In the genomic region with DNA sequence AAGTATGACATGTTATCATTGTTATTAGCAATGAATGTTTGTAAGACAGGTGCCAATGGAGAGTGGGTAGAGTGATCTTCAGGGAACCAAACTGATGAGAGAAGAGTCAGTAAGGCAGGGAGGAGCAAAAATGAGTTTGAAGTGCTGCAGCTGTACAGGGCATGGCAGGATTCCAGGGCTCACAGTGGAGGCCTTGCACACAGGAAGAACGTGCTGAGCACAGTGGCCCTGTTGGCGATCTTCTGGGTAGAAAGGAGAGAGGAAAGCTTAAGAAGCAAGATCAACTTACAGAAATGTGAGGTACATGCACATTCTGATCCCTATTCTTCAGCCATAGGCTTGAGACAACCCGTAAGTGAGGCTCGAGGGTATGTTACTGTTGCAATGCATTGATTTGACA, we compare ENCODE assay signal across 24 cellular contexts.
"Had no signal": no experiment of that assay in that cellular context is flagged by ENCODE, and none has a peak within 500 bp of the region (broad histone marks: within the 10 kb centered on the region; RNA-seq: fewer than 3 reads in every experiment).

No MANE protein-coding gene starts in this region.

- H3K9me3 ChIP-seq: mucosa of descending colon, ovary, suprapubic skin, thoracic aorta, tibial artery, upper lobe of right lung had no signal

- H3K4me2 ChIP-seq: hepatocyte had no signal

- H3K27ac ChIP-seq: heart right ventricle, hepatocyte, left ventricle myocardium inferior, ovary, skin epidermis, suprapubic skin, thoracic aorta, tibial artery, upper lobe of right lung had no signal

- H3K4me3 ChIP-seq: heart right ventricle, hepatocyte, left ventricle myocardium inferior, lung, mucosa of descending colon, ovary, skin epidermis, suprapubic skin, thoracic aorta, tibial artery, upper lobe of right lung had no signal

- DNase-seq: heart right ventricle; left ventricle myocardium inferior; midbrain; mucosa of descending colon; naive B cell; natural killer cell; nephron progenitor cell; ovary; right cardiac atrium; stimulated activated CD4-positive, alpha-beta T cell treated with anti-CD3 and anti-CD28 coated beads, Interleukin-12 subunit alpha, Interleukin-12 subunit beta, amount 100 ng/mL, for 4 hours; stimulated activated CD4-positive, alpha-beta T cell treated with anti-CD3 and anti-CD28 coated beads, Interleukin-15, amount 100 ng/mL, for 24 hours; stimulated activated CD4-positive, alpha-beta T cell treated with anti-CD3 and anti-CD28 coated beads, Interleukin-2, amount 100 ng/mL, for 24 hours; stimulated activated CD4-positive, alpha-beta T cell treated with anti-CD3 and anti-CD28 coated beads, Interleukin-4, amount 100 ng/mL, for 24 hours; stimulated activated naive CD4-positive, alpha-beta T cell; tibial artery; trophoblast cell; upper lobe of right lung had no signal

- H3K36me3 ChIP-seq: heart right ventricle, left ventricle myocardium inferior, ovary, suprapubic skin, thoracic aorta, tibial artery, upper lobe of right lung had no signal

- H3K4me1 ChIP-seq: heart right ventricle, left ventricle myocardium inferior, upper lobe of right lung had no signal

- H3K79me2 ChIP-seq: hepatocyte had no signal

- ATAC-seq: heart right ventricle; mucosa of descending colon; natural killer cell; right cardiac atrium; sciatic nerve; stimulated activated effector memory CD8-positive, alpha-beta T cell treated with anti-CD3 and anti-CD28 coated beads, Interleukin-12 subunit alpha, Interleukin-12 subunit beta, amount 100 ng/mL, for 72 hours; upper lobe of right lung had no signal

- H3K27me3 ChIP-seq: hepatocyte, ovary, suprapubic skin, tibial artery, upper lobe of right lung had no signal
